ENCODE assay signal across 8 cellular contexts in genomic region chr11:30333405-30333804, GRCh38. TPM values are rescaled to one million over a fixed set of nuclear protein-coding genes. Genes with fewer than 3 reads are reported as not detected.
A peak's percentile ranks its signal among the peaks of the same experiment; 100 is the strongest.
DNase-seq lines count a peak whose midpoint lies in the region; ATAC-seq and TF ChIP-seq lines count a peak whose summit lies in the region.

No MANE protein-coding gene starts in this region.

- ATAC-seq in GM21717 (IDR thresholded peaks at IDR 0.05; ENCODE audit: unreplicated experiment) = peak; percentile 59
- ATAC-seq in HG03097 (IDR thresholded peaks at IDR 0.05; ENCODE audit: low FRiP score, unreplicated experiment) = no peak

- no peak for TF ChIP-seq POLR2A in transverse colon (IDR thresholded peaks at IDR 0.05)

- peaks cover 64% of the 10 kb centered on the region for H3K79me2 ChIP-seq in DOHH2 (ENCODE audit: control insufficient read depth, low read length)

- no peak for TF ChIP-seq EP300 in transverse colon (IDR thresholded peaks at IDR 0.05; ENCODE audit: low read depth)

- no peaks in the 10 kb centered on the region for H3K9me2 ChIP-seq in DOHH2 (replicated peaks; ENCODE audit: control insufficient read depth, low read length)

- in situ Hi-C loops in transverse colon (cut with MboI; ENCODE audit: low pct_ligation_motif_present in 1 of 4, low pct_unique_long_range_greater_than_20kb in 1 of 4, low sequenced_read_pairs in 3 of 4) = no loop called here

- WGBS in transverse colon (ENCODE audit: low coverage in 1 of 2), 2 donors = 79 to 83% methylated on average over 1 to 3 of the region's 3 CpGs

- TF ChIP-seq CTCF in DOHH2 (IDR thresholded peaks at IDR 0.05; ENCODE audit: low read depth, low read length, poor library complexity, severe bottlenecking) (peak; percentile 61), foreskin fibroblast (IDR thresholded peaks at IDR 0.05; ENCODE audit: low read depth, low read length) (peak; percentile 51), transverse colon (IDR thresholded peaks at IDR 0.05) (peak in 2 of 5 experiments; percentile 17 to 25)

- DNase-seq in NCI-H748 treated with DMSO at 0.1 percent for 48 hours (lab: John Stamatoyannopoulos, UW) = peak; percentile 1
- DNase-seq in foreskin fibroblast = peak; percentile 7 to 15
- DNase-seq in activated CD4-positive, alpha-beta T cell treated with anti-CD3 and anti-CD28 coated beads, Interleukin-2, amount 50 U/mL, for 4 hours = no peak
- DNase-seq in transverse colon = no peak
- DNase-seq in GM19238 (ENCODE audit: insufficient read length, low spot score) = no peak

- H3K4me1 ChIP-seq in DOHH2 (ENCODE audit: control insufficient read depth, low read length) (peaks cover 13% of the 10 kb centered on the region), transverse colon (peaks cover 0 to 9% (median 0%) of the 10 kb centered on the region in 4 donors)

- no peak overlapping the region for H3K4me2 ChIP-seq in DOHH2 (ENCODE audit: low read length)

- H3K27me3 ChIP-seq in DOHH2 (ENCODE audit: control insufficient read depth, low read length) (no peaks in the 10 kb centered on the region), transverse colon (no peaks in the 10 kb centered on the region)

- H3K27ac ChIP-seq in DOHH2 (ENCODE audit: low read depth, low read length) (no peak overlapping the region), transverse colon (no peak overlapping the region)

- no peaks in the 10 kb centered on the region for H3K9me3 ChIP-seq in DOHH2 (ENCODE audit: control insufficient read depth, insufficient read depth, low read length)
- H3K9me3 ChIP-seq in transverse colon = no peaks in the 10 kb centered on the region

- intact Hi-C loops in transverse colon (cut with DNase I; ENCODE audit: low total_unique reads) = no loop called here

- H4K20me1 ChIP-seq in DOHH2 (ENCODE audit: control insufficient read depth, insufficient read depth, low read depth, low read length) = no peaks in the 10 kb centered on the region; the same call in 1 of the 2 replicates

- H3F3A ChIP-seq in DOHH2 (ENCODE audit: control insufficient read depth, insufficient read depth) = peaks cover 7% of the 10 kb centered on the region

- no peak overlapping the region for H3K4me3 ChIP-seq in DOHH2 (ENCODE audit: low read length)
- no peak overlapping the region for H3K4me3 ChIP-seq in foreskin fibroblast (ENCODE audit: low read depth in 1 of 2, low read length in 2 of 2)
- H3K4me3 ChIP-seq in transverse colon = no peak overlapping the region

- peaks cover 93% of the 10 kb centered on the region for H3K36me3 ChIP-seq in DOHH2 (ENCODE audit: control insufficient read depth, low read length)
- H3K36me3 ChIP-seq in transverse colon = peaks cover 0 to 52% (median 24%) of the 10 kb centered on the region in 4 donors

RNA-seq across cellular contexts. Expression of gene ARL14EP, which starts 10.5 kb away (rescaled TPM):
- 10 to 100 TPM in 3 of 4 donors, 1 to 10 TPM in 1; 7.9 to 24.7 (median 16.0) TPM for total RNA-seq in transverse colon

Comparison
In these comparisons a context has a peak if more than half of its experiments do, and no peak if none do; other contexts are left out.
1. DNase-seq: peak in NCI-H748 treated with DMSO at 0.1 percent for 48 hours (single experiment) and foreskin fibroblast (2 of 2); none in activated CD4-positive, alpha-beta T cell treated with anti-CD3 and anti-CD28 coated beads, Interleukin-2, amount 50 U/mL, for 4 hours (0 of 2), transverse colon (single experiment) and GM19238 (single experiment).